11 cellular contexts compared by ENCODE assay signal in genomic region chr18:74457043-74457742, GRCh38. TPM values are rescaled to one million over a fixed set of nuclear protein-coding genes. Genes with fewer than 3 reads are reported as not detected.
DNase-seq lines count a peak whose midpoint lies in the region; ATAC-seq, FAIRE-seq and TF ChIP-seq lines count a peak whose summit lies in the region.
"Had no signal": no experiment of that assay in that cellular context is flagged by ENCODE, and none has a peak within 500 bp of the region (broad histone marks: within the 10 kb centered on the region; RNA-seq: fewer than 3 reads in every experiment).

DIPK1C (minus strand) TSS chr18:74457308; CDS start chr18:74457259, 49 bp downstream.

- no peak within 1 kb of the TSS for H2BK12ac ChIP-seq in H1 (ENCODE audit: low read depth, low read length)

- peak within 1 kb of the TSS; percentile 78 to 95 for H3K4me2 ChIP-seq in H1 (ENCODE audit: insufficient read depth in 1 of 2, low read depth in 2 of 2, low read length in 2 of 2)

- H3K79me1 ChIP-seq in H1 (ENCODE audit: low read depth, low read length) = no peaks in the 10 kb centered on the region

- no peak within 1 kb of the TSS for H2AK5ac ChIP-seq in H1 (ENCODE audit: low read depth, low read length)

- H3K56ac ChIP-seq in H1 (replicated peaks; ENCODE audit: insufficient read length, low read depth, low read length) = no peak within 1 kb of the TSS

- no peak for TF ChIP-seq EP300 in H1 (IDR thresholded peaks at IDR 0.05; ENCODE audit: borderline replicate concordance in 1 of 2, low read depth in 2 of 2, low read length in 2 of 2)

- H2BK5ac ChIP-seq in H1 (ENCODE audit: low read depth, low read length) = no peak within 1 kb of the TSS

- H3K4me1 ChIP-seq in H1 (replicated peaks in 1 of 4; ENCODE audit: control insufficient read depth in 3 of 4, insufficient read depth in 4 of 4, low read length in 3 of 4) = peaks cover 0 to 7% (median 1%) of the 10 kb centered on the region in 4 experiments; a peak in 4 of 7 replicates
- H3K4me1 ChIP-seq in upper lobe of right lung = peaks cover 7% of the 10 kb centered on the region

- no peaks in the 10 kb centered on the region for H3K79me2 ChIP-seq in H1 (ENCODE audit: control insufficient read depth in 1 of 2, insufficient read depth in 2 of 2, low read length in 2 of 2)

- H3K9ac ChIP-seq in H1 (replicated peaks in 1 of 4; ENCODE audit: extremely low read depth in 1 of 4, low read depth in 3 of 4, low read length in 3 of 4) = no peak within 1 kb of the TSS

- H3K4me3 ChIP-seq in H1 (ENCODE audit: extremely low read depth in 1 of 4, insufficient read depth in 2 of 4, low read depth in 3 of 4, low read length in 4 of 4) = peak within 1 kb of the TSS; percentile 34 to 78 (median 60)
- peak within 1 kb of the TSS; percentile 19 for H3K4me3 ChIP-seq in upper lobe of right lung

- FAIRE-seq in H1 (lab: Jason Lieb, UNC) = no peak
- FAIRE-seq: endometrium had no signal

- TF ChIP-seq RAD21 in H1 (IDR thresholded peaks at IDR 0.05 in 1 of 2, conservative IDR thresholded peaks at IDR 0.05 in 1 of 2; ENCODE audit: low read depth in 2 of 2, low read length in 2 of 2) = no peak

- no peak within 1 kb of the TSS for H2BK120ac ChIP-seq in H1 (replicated peaks; ENCODE audit: low read depth, low read length)

- no peaks in the 10 kb centered on the region for H4K20me1 ChIP-seq in H1 (replicated peaks in 1 of 2; ENCODE audit: control insufficient read depth in 1 of 2, insufficient read depth in 2 of 2, low read length in 2 of 2)

- H3K14ac ChIP-seq in H1 (ENCODE audit: insufficient read length) = no peak within 1 kb of the TSS

- intact Hi-C loops in Right ventricle myocardium inferior (cut with DNase I) (no loop called here), cardiac septum (cut with DNase I) (no loop called here), upper lobe of right lung (cut with DNase I) (no loop called here)

- peak; percentile 42 for ATAC-seq in Right ventricle myocardium inferior
- peak; percentile 17 for ATAC-seq in upper lobe of right lung
- no peak for ATAC-seq in GM21717 (IDR thresholded peaks at IDR 0.05; ENCODE audit: unreplicated experiment)

- TF ChIP-seq POLR2A in H1 (IDR thresholded peaks at IDR 0.05; ENCODE audit: control extremely low read depth in 1 of 2, low read depth in 2 of 2, low read length in 2 of 2) = no peak

- H3K18ac ChIP-seq in H1 (ENCODE audit: extremely low read depth, low read length) = no peak within 1 kb of the TSS

- H3K4ac ChIP-seq in H1 (replicated peaks; ENCODE audit: insufficient read length, low read depth, low read length) = no peak within 1 kb of the TSS

- H3K27ac ChIP-seq in H1 (ENCODE audit: low read depth, low read length) (no peak within 1 kb of the TSS), upper lobe of right lung (no peak within 1 kb of the TSS)

- H2BK15ac ChIP-seq in H1 (ENCODE audit: low read length) = no peak within 1 kb of the TSS

- no peak for TF ChIP-seq CTCF in H1 (IDR thresholded peaks at IDR 0.05; ENCODE audit: control extremely low read depth in 1 of 3, insufficient read depth in 1 of 3, low read depth in 1 of 3, low read length in 3 of 3)
- TF ChIP-seq CTCF in upper lobe of right lung (IDR thresholded peaks at IDR 0.05) = no peak

- H3K27me3 ChIP-seq in H1 (replicated peaks in 1 of 4; ENCODE audit: control insufficient read depth in 3 of 4, extremely low read depth in 1 of 4, insufficient read depth in 3 of 4, low read length in 3 of 4) (peaks cover 23 to 45% (median 34%) of the 10 kb centered on the region in 4 experiments), upper lobe of right lung (peaks cover 49% of the 10 kb centered on the region)

- no peak within 1 kb of the TSS for H4K8ac ChIP-seq in H1 (ENCODE audit: extremely low read depth, insufficient read depth, low read length)

- 20% methylated on average over 1 of the region's 77 CpGs; no CpG with 5 or more reads in 1 of the 2 experiments for WGBS in H1 (ENCODE audit: extremely low coverage in 1 of 2, insufficient coverage in 1 of 2, insufficient read length in 1 of 2, insufficient replicate concordance in 2 of 2, low coverage in 1 of 2, low lambda C conversion rate in 2 of 2, missing lambda C conversion rate in 1 of 2), 2 experiments

- H3K23ac ChIP-seq in H1 (ENCODE audit: insufficient read length) = no peak within 1 kb of the TSS

- H3K9me3 ChIP-seq in H1 (ENCODE audit: insufficient read depth in 2 of 2, low read depth in 1 of 2, low read length in 1 of 2) = no peaks in the 10 kb centered on the region; a peak in 1 of 4 replicates
- no peaks in the 10 kb centered on the region for H3K9me3 ChIP-seq in upper lobe of right lung

- H4K5ac ChIP-seq in H1 (ENCODE audit: insufficient read length, low read depth, low read length) = no peak within 1 kb of the TSS

- H2BK20ac ChIP-seq in H1 (ENCODE audit: low read length) = no peak within 1 kb of the TSS

- H3K36me3 ChIP-seq in H1 (ENCODE audit: control insufficient read depth in 2 of 4, insufficient read depth in 4 of 4, low read length in 3 of 4) (no peaks in the 10 kb centered on the region; a peak in 1 of 8 replicates), upper lobe of right lung (no peaks in the 10 kb centered on the region)

- H3K23me2 ChIP-seq in H1 (ENCODE audit: low read depth, low read length) = peaks cover 7% of the 10 kb centered on the region; the same call in 1 of the 2 replicates

- no peak within 1 kb of the TSS for H4K91ac ChIP-seq in H1 (replicated peaks; ENCODE audit: insufficient read length, low read length)

- CTCF ChIA-PET in H1 (lab: Charles Lee; ENCODE audit: partially characterized antibody) = interaction anchor here (0.8 to 1.5 kb wide), 2 partner anchors 36 to 66 kb away, joined by 3 read pairs; no protein-coding TSS in a partner anchor

- POLR2A ChIA-PET in H1 (lab: Charles Lee; ENCODE audit: partially characterized antibody) = interaction anchor here (1.5 kb wide), 1 partner anchor 10 kb away, joined by 6 read pairs; no protein-coding TSS in a partner anchor

- DNase-seq in Right ventricle myocardium inferior (ENCODE audit: missing footprints) (no peak), cardiac septum (ENCODE audit: low spot score) (no peak), H1 (ENCODE audit: low read depth in 1 of 2, low spot score in 2 of 2) (no peak), midbrain (lab: John Stamatoyannopoulos, UW) (peak; percentile 73), upper lobe of right lung (no peak), EL (no peak), cerebellum (ENCODE audit: low spot score) (no peak)
- DNase-seq: OCI-M1; stimulated activated CD4-positive, alpha-beta T cell treated with anti-CD3 and anti-CD28 coated beads, Interleukin-4, amount 100 ng/mL, for 1 hour had no signal

- peak within 1 kb of the TSS; percentile 60; the same call in 1 of the 2 replicates for H2AFZ ChIP-seq in H1 (ENCODE audit: low read length)

TF ChIP-seq in H1, 55 proteins besides CTCF, POLR2A, EP300 and RAD21:
- TF ChIP-seq NRF1 (IDR thresholded peaks at IDR 0.05; ENCODE audit: low read depth, low read length) = no peak
TF ChIP-seq in H1: peak in this region for 0.

RNA-seq across cellular contexts. Expression of gene DIPK1C, which starts in this region (rescaled TPM):
- total RNA-seq in Right ventricle myocardium inferior = 4.6 TPM
- 5.9 TPM for total RNA-seq in cardiac septum
- total RNA-seq in H1 (2021; fragmentation: NEBNext Ultra II Directional; extraction: Animal tissue kit (Norgen Biotek cat#: 25700)) = not detected in 2 replicates
- 0.08 TPM in 1 of 2 replicates, not detected in the other for polyA plus RNA-seq in H1 (2011; rRNA removed)
- polyA plus RNA-seq in H1 (2011; cell fraction: cytosol; rRNA removed) = not detected
- not detected for polyA plus RNA-seq in H1 (2011; cell fraction: nucleus; rRNA removed)
- polyA plus RNA-seq in H1 (2012, experiment 1 of 2) = 0.13 TPM in 1 of 4 replicates, not detected in the others
- polyA plus RNA-seq in H1 (2012, experiment 2 of 2) = not detected
- polyA plus RNA-seq in H1 (2013, experiment 1 of 2) = not detected
- not detected for polyA plus RNA-seq in H1 (2013, experiment 2 of 2)
- not detected in 2 replicates for polyA minus RNA-seq in H1 (2011; rRNA and poly(A)+ RNA removed)
- polyA minus RNA-seq in H1 (2011; cell fraction: cytosol; rRNA and poly(A)+ RNA removed) = not detected
- not detected for polyA minus RNA-seq in H1 (2011; cell fraction: nucleus; rRNA and poly(A)+ RNA removed)
- total RNA-seq in upper lobe of right lung = not detected
- total RNA-seq in cerebellum = 4.9 TPM

Comparison
In these comparisons a context has a peak if more than half of its experiments do, and no peak if none do; other contexts are left out.
1. Peak in ATAC-seq and H3K4me3 ChIP-seq in upper lobe of right lung; RNA of the gene not detected or under 1 TPM.